Comparison of ENCODE assay signal across 8 cellular contexts in the genomic region with DNA sequence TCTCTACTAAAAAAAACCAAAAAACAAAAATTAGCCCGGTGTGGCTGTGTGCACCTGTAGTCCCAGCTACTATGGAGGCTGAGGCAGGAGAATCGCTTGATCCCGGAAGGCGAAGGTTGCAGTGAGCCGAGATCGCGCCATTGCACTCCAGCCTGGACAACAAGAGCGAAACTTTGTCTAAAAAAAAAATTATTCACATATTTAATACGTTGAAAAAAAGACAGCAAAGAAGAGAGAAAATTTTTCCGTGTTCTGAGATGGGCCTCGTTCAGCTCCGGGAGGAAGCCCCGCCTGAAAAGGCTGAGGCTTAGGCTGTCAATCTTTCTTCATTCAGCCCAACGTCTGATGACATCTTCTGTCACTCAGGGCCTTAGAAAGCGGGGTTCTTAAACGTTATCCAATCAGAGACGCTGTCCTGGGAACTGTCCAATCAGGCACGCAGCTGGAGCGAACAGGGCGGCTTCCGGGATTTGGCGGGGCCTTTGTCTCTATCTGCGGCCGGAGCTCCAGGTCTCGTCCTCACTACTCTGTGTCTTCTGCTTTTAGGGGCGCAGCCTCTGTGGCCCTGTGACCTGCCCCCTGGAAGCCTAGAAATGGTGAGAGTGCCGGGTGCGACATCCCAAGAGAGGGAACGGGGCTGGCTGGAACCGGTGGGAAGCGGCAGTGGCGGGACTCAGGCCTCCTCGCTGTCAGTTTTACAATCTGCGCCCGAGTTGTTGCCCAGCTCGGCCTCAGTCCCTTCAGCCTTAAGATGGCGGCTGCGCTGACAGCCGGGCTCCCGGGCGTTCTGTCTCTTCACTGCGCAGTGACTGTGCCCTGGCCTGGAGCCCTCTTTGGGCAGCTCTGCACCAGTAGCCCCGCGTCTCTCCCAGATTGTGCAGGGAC. TPM values are rescaled to one million over a fixed set of nuclear protein-coding genes. Genes with fewer than 3 reads are reported as not detected.
A peak's percentile ranks its signal among the peaks of the same experiment; 100 is the strongest.
DNase-seq lines count a peak whose midpoint lies in the region; ATAC-seq, FAIRE-seq and TF ChIP-seq lines count a peak whose summit lies in the region.

A gene (plus strand): TSS at position 485 of the 885 bp plus-strand sequence. CDS start 109 bp downstream, at position 594.

- H3K27me3 Mint-ChIP-seq in CD8-positive, alpha-beta memory T cell, result no peaks in the 10 kb centered on the region
- no peaks in the 10 kb centered on the region for H3K27me3 Mint-ChIP-seq in activated T-helper 2 cell treated with anti-CD3 and anti-CD28 coated beads, Interferon-gamma antibody, Interleukin-2, Interleukin-4, amounts not matched to agents 10 μg/mL and 5 μg/mL and 100 μg/mL, durations not matched to agents 14 hours and 24 hours and 36 hours (ENCODE audit: low read depth)

- H3K4me1 Mint-ChIP-seq in CD8-positive, alpha-beta memory T cell, result peaks cover 17 to 21% (median 17%) of the 10 kb centered on the region in 3 donors
- peaks cover 4% of the 10 kb centered on the region for H3K4me1 Mint-ChIP-seq in activated T-helper 2 cell treated with anti-CD3 and anti-CD28 coated beads, Interferon-gamma antibody, Interleukin-2, Interleukin-4, amounts not matched to agents 10 μg/mL and 5 μg/mL and 100 μg/mL, durations not matched to agents 14 hours and 24 hours and 36 hours (ENCODE audit: low read depth)

- peak within 1 kb of the TSS; percentile 80 to 98 (median 90) for H3K27ac Mint-ChIP-seq in CD8-positive, alpha-beta memory T cell
- H3K27ac Mint-ChIP-seq in activated T-helper 2 cell treated with anti-CD3 and anti-CD28 coated beads, Interferon-gamma antibody, Interleukin-2, Interleukin-4, amounts not matched to agents 10 μg/mL and 5 μg/mL and 100 μg/mL, durations not matched to agents 14 hours and 24 hours and 36 hours, result peak within 1 kb of the TSS; percentile 96

- H3K4me1 ChIP-seq in CD8-positive, alpha-beta memory T cell (ENCODE audit: insufficient read depth, low read length), result peaks cover 6% of the 10 kb centered on the region
- no peaks in the 10 kb centered on the region for H3K4me1 ChIP-seq in neuron (ENCODE audit: insufficient read depth, low read length)
- H3K4me1 ChIP-seq in stomach smooth muscle (ENCODE audit: control insufficient read depth, insufficient read depth, low read length), result no peaks in the 10 kb centered on the region

- H2AFZ ChIP-seq in neuron (ENCODE audit: low read depth, low read length), result no peak within 1 kb of the TSS

- CTCF ChIA-PET in CD8-positive, alpha-beta memory T cell (lab: Charles Lee), result no interaction called here

- ATAC-seq in GM19452 (IDR thresholded peaks at IDR 0.05; ENCODE audit: unreplicated experiment) (peak; percentile 96), HG03571 (IDR thresholded peaks at IDR 0.05; ENCODE audit: unreplicated experiment) (peak; percentile 79)

- peak within 1 kb of the TSS; percentile 86 for H3K4me3 ChIP-seq in CD8-positive, alpha-beta memory T cell (ENCODE audit: low read length)
- H3K4me3 ChIP-seq in fibroblast of the aortic adventitia (ENCODE audit: low read depth, low read length) (peak within 1 kb of the TSS; percentile 92), neuron (ENCODE audit: low read length) (peak within 1 kb of the TSS; percentile 38), stomach smooth muscle (ENCODE audit: low read length in 2 of 2) (peak within 1 kb of the TSS; percentile 82 to 86)

- no peaks in the 10 kb centered on the region for H3K9me3 Mint-ChIP-seq in CD8-positive, alpha-beta memory T cell
- peaks cover 40% of the 10 kb centered on the region for H3K9me3 Mint-ChIP-seq in activated T-helper 2 cell treated with anti-CD3 and anti-CD28 coated beads, Interferon-gamma antibody, Interleukin-2, Interleukin-4, amounts not matched to agents 10 μg/mL and 5 μg/mL and 100 μg/mL, durations not matched to agents 14 hours and 24 hours and 36 hours

- peak within 1 kb of the TSS; percentile 57 for H3K27ac ChIP-seq in CD8-positive, alpha-beta memory T cell (ENCODE audit: low read depth, low read length)
- H3K27ac ChIP-seq in stomach smooth muscle (ENCODE audit: low read length), result no peak within 1 kb of the TSS

- intact Hi-C loops in activated T-helper 2 cell treated with anti-CD3 and anti-CD28 coated beads, Interferon-gamma antibody, Interleukin-2, Interleukin-4, amounts not matched to agents 10 μg/mL and 5 μg/mL and 100 μg/mL, durations not matched to agents 14 hours and 24 hours and 36 hours (cut with micrococcal nuclease), result loop anchor here (1.0 to 2.0 kb wide), 4 partner anchors 119 to 664 kb away; a partner anchor contains a TSS

- no peaks in the 10 kb centered on the region for H3K9me3 ChIP-seq in CD8-positive, alpha-beta memory T cell (ENCODE audit: low read length)
- H3K9me3 ChIP-seq in neuron (ENCODE audit: low read length) (no peaks in the 10 kb centered on the region), stomach smooth muscle (ENCODE audit: control insufficient read depth in 2 of 2, low read length in 2 of 2) (no peaks in the 10 kb centered on the region)

- DNase-seq in CD8-positive, alpha-beta memory T cell, result peak; percentile 74 to 91 (median 86)
- DNase-seq in RCC 7860 (ENCODE audit: low spot score) (peak; percentile 64), fibroblast of the aortic adventitia (ENCODE audit: low read depth) (peak; percentile 91)
- DNase-seq in activated T-helper 2 cell treated with anti-CD3 and anti-CD28 coated beads, Interferon-gamma antibody, Interleukin-2, Interleukin-4, amounts not matched to agents 10 μg/mL and 5 μg/mL and 100 μg/mL, durations not matched to agents 14 hours and 24 hours and 36 hours (ENCODE audit: low spot score), result peak; percentile 85

- FAIRE-seq in RCC 7860 (lab: Jason Lieb, UNC), result no peak

- peak within 1 kb of the TSS; percentile 63 to 75 for H3K9ac ChIP-seq in stomach smooth muscle (ENCODE audit: low read length in 2 of 2)

- TF ChIP-seq CTCF in fibroblast of the aortic adventitia (IDR thresholded peaks at IDR 0.05; ENCODE audit: insufficient read depth, low read length), result no peak

- POLR2A ChIA-PET in CD8-positive, alpha-beta memory T cell (lab: Charles Lee), result interaction anchor here (1.0 to 1.6 kb wide), 5 partner anchors 119 to 641 kb away, joined by 3 to 20 read pairs (median 6); a partner anchor contains a TSS

- H3K27me3 ChIP-seq in CD8-positive, alpha-beta memory T cell (ENCODE audit: insufficient read depth, low read length, poor library complexity, severe bottlenecking), result no peaks in the 10 kb centered on the region
- H3K27me3 ChIP-seq in neuron (ENCODE audit: insufficient read depth, low read length), result no peaks in the 10 kb centered on the region
- no peaks in the 10 kb centered on the region for H3K27me3 ChIP-seq in stomach smooth muscle (ENCODE audit: control insufficient read depth in 1 of 2, insufficient read depth in 2 of 2, low read length in 2 of 2)

- peak within 1 kb of the TSS; percentile 86 to 96 (median 93) for H3K4me3 Mint-ChIP-seq in CD8-positive, alpha-beta memory T cell
- H3K4me3 Mint-ChIP-seq in activated T-helper 2 cell treated with anti-CD3 and anti-CD28 coated beads, Interferon-gamma antibody, Interleukin-2, Interleukin-4, amounts not matched to agents 10 μg/mL and 5 μg/mL and 100 μg/mL, durations not matched to agents 14 hours and 24 hours and 36 hours (ENCODE audit: low read depth), result peak within 1 kb of the TSS; percentile 94

- H3K36me3 ChIP-seq in CD8-positive, alpha-beta memory T cell (ENCODE audit: insufficient read depth, low read length), result no peaks in the 10 kb centered on the region
- no peaks in the 10 kb centered on the region for H3K36me3 ChIP-seq in neuron (ENCODE audit: insufficient read depth, low read length)
- no peaks in the 10 kb centered on the region for H3K36me3 ChIP-seq in stomach smooth muscle (ENCODE audit: control insufficient read depth in 2 of 2, insufficient read depth in 2 of 2, low read length in 2 of 2)

- H3K36me3 Mint-ChIP-seq in CD8-positive, alpha-beta memory T cell, result peaks cover 0 to 4% (median under 1%) of the 10 kb centered on the region in 3 donors
- H3K36me3 Mint-ChIP-seq in activated T-helper 2 cell treated with anti-CD3 and anti-CD28 coated beads, Interferon-gamma antibody, Interleukin-2, Interleukin-4, amounts not matched to agents 10 μg/mL and 5 μg/mL and 100 μg/mL, durations not matched to agents 14 hours and 24 hours and 36 hours (ENCODE audit: low read depth), result peaks cover 54% of the 10 kb centered on the region

RNA-seq across cellular contexts. Expression of the gene that starts here (rescaled TPM):
- 10 to 100 TPM; 12.6 to 13.1 TPM for total RNA-seq in CD8-positive, alpha-beta memory T cell
- polyA plus RNA-seq in CD8-positive, alpha-beta memory T cell, result 1.6 TPM
- 10.3 and 11.6 TPM in 2 replicates for total RNA-seq in activated T-helper 2 cell treated with anti-CD3 and anti-CD28 coated beads, Interferon-gamma antibody, Interleukin-2, Interleukin-4, amounts not matched to agents 10 μg/mL and 5 μg/mL and 100 μg/mL, durations not matched to agents 14 hours and 24 hours and 36 hours
- 0.33 and 3.2 TPM in 2 replicates for total RNA-seq in fibroblast of the aortic adventitia (ENCODE audit: low replicate concordance)

Comparison
In these comparisons a context has a peak if more than half of its experiments do, and no peak if none do; other contexts are left out.
1. H3K4me3 ChIP-seq: peak in every context shown above with its lines; median percentile 92 in fibroblast of the aortic adventitia; 86 in CD8-positive, alpha-beta memory T cell; 84 in stomach smooth muscle; 38 in neuron.